ENCODE assay signal across 8 cellular contexts in genomic region chr9:136686534-136686793, GRCh38. TPM values are rescaled to one million over a fixed set of nuclear protein-coding genes. Genes with fewer than 3 reads are reported as not detected.
DNase-seq lines count a peak whose midpoint lies in the region; ATAC-seq and TF ChIP-seq lines count a peak whose summit lies in the region.

No MANE protein-coding gene starts in this region.

- no peak for TF ChIP-seq CTCF in mammary epithelial cell (conservative IDR thresholded peaks at IDR 0.05 in 1 of 2, IDR thresholded peaks at IDR 0.05 in 1 of 2; ENCODE audit: extremely low read depth in 1 of 2, insufficient read depth in 1 of 2, low read depth in 1 of 2, low read length in 2 of 2)

- no peaks in the 10 kb centered on the region for H4K20me1 ChIP-seq in mammary epithelial cell (ENCODE audit: insufficient read depth, low read length)

- BruUV-seq in mammary epithelial cell (replicated peaks; lab: Mats Ljungman, UMichigan), result no TSS peak

- H3K4me3 ChIP-seq in ACC112 (ENCODE audit: low read depth, low read length), result peak overlapping the region; percentile 96
- H3K4me3 ChIP-seq in mammary epithelial cell (replicated peaks in 1 of 3; ENCODE audit: insufficient read depth in 1 of 3, low read depth in 2 of 3, low read length in 3 of 3), result peak overlapping the region; percentile 75 to 86 (median 82)
- peak overlapping the region; percentile 71 to 84 for H3K4me3 ChIP-seq in mucosa of rectum (ENCODE audit: low read length in 2 of 2)

- ATAC-seq in HG02852 (IDR thresholded peaks at IDR 0.05; ENCODE audit: unreplicated experiment) (peak; percentile 15), GM19023 (IDR thresholded peaks at IDR 0.05; ENCODE audit: unreplicated experiment) (no peak)

- DNase-seq in mammary epithelial cell, result no peak
- DNase-seq in DMS53 treated with DMSO at 0.1 percent for 48 hours (lab: John Stamatoyannopoulos, UW; ENCODE audit: unreplicated experiment), result no peak
- DNase-seq in hepatic stellate cell (ENCODE audit: low spot score), result no peak
- DNase-seq in NCI-H526 (lab: John Stamatoyannopoulos, UW), result no peak

- 9% methylated on average over 5 of the region's 20 CpGs for WGBS in mammary epithelial cell (ENCODE audit: low coverage, missing lambda C conversion rate)

- no peak overlapping the region for H3K27ac ChIP-seq in ACC112 (ENCODE audit: low read depth, low read length)
- H3K27ac ChIP-seq in mammary epithelial cell (ENCODE audit: insufficient read depth, low read depth, low read length), result peak overlapping the region; percentile 22
- peak overlapping the region; percentile 92 to 94 for H3K27ac ChIP-seq in mucosa of rectum (ENCODE audit: low read depth in 2 of 2, low read length in 2 of 2)

- dilution Hi-C loops in mammary epithelial cell (cut with HindIII; ENCODE audit: low sequenced_read_pairs), result no loop called here

- CTCF ChIA-PET in mammary epithelial cell (lab: Charles Lee; ENCODE audit: low non-redundant PET), result no interaction called here

- H3K4me2 ChIP-seq in mammary epithelial cell (ENCODE audit: insufficient read depth, low read depth, low read length), result peak overlapping the region; percentile 99

- H3K9me3 ChIP-seq in mammary epithelial cell (replicated peaks; ENCODE audit: insufficient read depth, low read length) (no peaks in the 10 kb centered on the region), mucosa of rectum (ENCODE audit: control insufficient read depth in 2 of 2, low read length in 2 of 2) (no peaks in the 10 kb centered on the region)

- intact Hi-C loops in mammary epithelial cell (cut with micrococcal nuclease), result no loop called here

- in situ Hi-C loops in mammary epithelial cell (cut with MboI; ENCODE audit: low sequenced_read_pairs in 2 of 2), result no loop called here

- H3K79me2 ChIP-seq in ACC112 (ENCODE audit: control insufficient read depth, insufficient read depth, low read length, unreplicated experiment) (peaks cover 26% of the 10 kb centered on the region), mammary epithelial cell (ENCODE audit: insufficient read depth, low read length) (peaks cover 46% of the 10 kb centered on the region)

- H2AFZ ChIP-seq in ACC112 (ENCODE audit: low read length, unreplicated experiment) (peak overlapping the region; percentile 20), mammary epithelial cell (ENCODE audit: low read depth, low read length) (peak overlapping the region; percentile 77)

- H3K9ac ChIP-seq in mammary epithelial cell (ENCODE audit: insufficient read depth, low read length) (peak overlapping the region; percentile 58), mucosa of rectum (ENCODE audit: low read depth in 1 of 2, low read length in 2 of 2) (peak overlapping the region; percentile 72 to 91)

- H3K36me3 ChIP-seq in ACC112 (ENCODE audit: insufficient read depth, low read length) (no peaks in the 10 kb centered on the region), mammary epithelial cell (ENCODE audit: insufficient read depth, low read length) (no peaks in the 10 kb centered on the region), mucosa of rectum (ENCODE audit: control insufficient read depth in 2 of 2, insufficient read depth in 2 of 2, low read length in 2 of 2) (peaks cover 0 to 2% of the 10 kb centered on the region in 2 donors)

- H3K27me3 ChIP-seq in ACC112 (ENCODE audit: insufficient read depth, low read length) (no peaks in the 10 kb centered on the region), mammary epithelial cell (ENCODE audit: insufficient read depth, low read length) (no peaks in the 10 kb centered on the region), mucosa of rectum (ENCODE audit: control insufficient read depth in 2 of 2, insufficient read depth in 2 of 2, low read length in 2 of 2) (no peaks in the 10 kb centered on the region)

- H3K4me1 ChIP-seq in ACC112 (ENCODE audit: control insufficient read depth, insufficient read depth, low read length, unreplicated experiment), result peaks cover 7% of the 10 kb centered on the region
- peaks cover 12% of the 10 kb centered on the region for H3K4me1 ChIP-seq in mammary epithelial cell (ENCODE audit: insufficient read depth, low read length)
- peaks cover 29 to 39% of the 10 kb centered on the region in 2 donors for H3K4me1 ChIP-seq in mucosa of rectum (ENCODE audit: control insufficient read depth in 2 of 2, insufficient read depth in 2 of 2, low read length in 2 of 2)

RNA-seq across cellular contexts. Expression of gene AGPAT2, which starts 0.8 kb away (rescaled TPM):
- total RNA-seq in mammary epithelial cell, result 10 to 100 TPM; 37.3 to 49.6 TPM
- polyA plus RNA-seq in mammary epithelial cell, result 42.3 TPM
- polyA minus RNA-seq in mammary epithelial cell, result 74.1 TPM

RNA-seq across cellular contexts. Expression of gene EGFL7, which starts 23.7 kb away (rescaled TPM):
- 1 to 10 TPM; 2.8 to 8.2 TPM for total RNA-seq in mammary epithelial cell
- 8.7 TPM for polyA plus RNA-seq in mammary epithelial cell
- polyA minus RNA-seq in mammary epithelial cell, result 1.9 TPM

RNA-seq across cellular contexts. Expression of gene DIPK1B, which starts 25.9 kb away (rescaled TPM):
- total RNA-seq in mammary epithelial cell, result under 1 TPM; 0.35 to 0.50 TPM
- 0.33 TPM for polyA plus RNA-seq in mammary epithelial cell
- not detected for polyA minus RNA-seq in mammary epithelial cell

RNA-seq across cellular contexts. Expression of gene LCN10, which starts 56.3 kb away (rescaled TPM):
- not detected for total RNA-seq in mammary epithelial cell
- not detected for polyA plus RNA-seq in mammary epithelial cell
- not detected for polyA minus RNA-seq in mammary epithelial cell
